ENCODE assay signal across 16 cellular contexts in genomic region chr20:47865912-47866311, GRCh38.
DNase-seq lines count a peak whose midpoint lies in the region; ATAC-seq and TF ChIP-seq lines count a peak whose summit lies in the region.
"Had no signal": no experiment of that assay in that cellular context is flagged by ENCODE, and none has a peak within 500 bp of the region (broad histone marks: within the 10 kb centered on the region; RNA-seq: fewer than 3 reads in every experiment).

No MANE protein-coding gene starts in this region.

- no peak overlapping the region for H3K27ac ChIP-seq in SK-N-SH (ENCODE audit: low read depth in 2 of 2, low read length in 1 of 2)
- H3K27ac ChIP-seq: GM23248 had no signal

- POLR2A ChIA-PET in SK-N-SH (lab: Yijun Ruan, JAX): no interaction called here

- no peak for TF ChIP-seq RAD21 in SK-N-SH (IDR thresholded peaks at IDR 0.05; ENCODE audit: low read length)

- no peak overlapping the region for H3K4me2 ChIP-seq in SK-N-SH

- H3F3A ChIP-seq in SK-N-SH (replicated peaks; ENCODE audit: insufficient read depth): no peaks in the 10 kb centered on the region

- no peaks in the 10 kb centered on the region for H4K20me1 ChIP-seq in SK-N-SH (ENCODE audit: insufficient read depth)

- H2AFZ ChIP-seq in SK-N-SH (ENCODE audit: low read depth): no peak overlapping the region
- H2AFZ ChIP-seq: GM23248 had no signal

- TF ChIP-seq CTCF in SK-N-SH (IDR thresholded peaks at IDR 0.05): no peak

- WGBS in SK-N-SH (ENCODE audit: low lambda C conversion rate): 39% methylated on average over 9 of the region's 9 CpGs

- no peaks in the 10 kb centered on the region for H3K9me3 ChIP-seq in SK-N-SH

- peak; percentile 16 for ATAC-seq in left lobe of liver
- no peak for ATAC-seq in sciatic nerve
- ATAC-seq: HCT116 had no signal

- DNase-seq in NCI-H82 (lab: John Stamatoyannopoulos, UW) (peak; percentile 20), NCI-H82 treated with DMSO at 0.1 percent for 48 hours (lab: John Stamatoyannopoulos, UW; ENCODE audit: unreplicated experiment) (no peak), SK-N-SH (peak; percentile 60), left lobe of liver (ENCODE audit: low spot score) (no peak), NCI-H1436 (lab: John Stamatoyannopoulos, UW) (no peak), NCI-H748 (lab: John Stamatoyannopoulos, UW; ENCODE audit: unreplicated experiment) (no peak), sciatic nerve (ENCODE audit: low spot score) (no peak)
- DNase-seq: 8988T; C1 segment of cervical spinal cord; Calu3; CD4-positive, alpha-beta T cell; DMS153; DMS79 treated with DMSO at 0.1 percent for 48 hours; EL; GM23248 had no signal

- H3K4me3 ChIP-seq in SK-N-SH (ENCODE audit: low read depth in 2 of 2, low read length in 1 of 2): no peak overlapping the region
- H3K4me3 ChIP-seq: GM23248 had no signal

- no peak for TF ChIP-seq EP300 in SK-N-SH (IDR thresholded peaks at IDR 0.05; ENCODE audit: borderline replicate concordance in 1 of 2, low read depth in 1 of 2, low read length in 1 of 2)

- no peaks in the 10 kb centered on the region for H3K9me2 ChIP-seq in SK-N-SH

- peaks cover 0 to 6% of the 10 kb centered on the region in 2 experiments; a peak in 1 of 4 replicates for H3K4me1 ChIP-seq in SK-N-SH (ENCODE audit: control insufficient read depth in 1 of 2, insufficient read depth in 2 of 2, low read depth in 1 of 2, low read length in 1 of 2)

- H3K9ac ChIP-seq in SK-N-SH: no peak overlapping the region
- H3K9ac ChIP-seq: GM23248 had no signal

- no peaks in the 10 kb centered on the region for H3K79me2 ChIP-seq in SK-N-SH (ENCODE audit: insufficient read depth)

- intact Hi-C loops in sciatic nerve (cut with DNase I): no loop called here

- CTCF ChIA-PET in SK-N-SH (lab: Yijun Ruan, JAX): interaction anchor here (0.8 to 1.4 kb wide), 3 partner anchors 9 to 79 kb away, joined by 3 read pairs; no protein-coding TSS in a partner anchor

- peaks cover 7% of the 10 kb centered on the region; the same call in 1 of the 2 replicates for H3K27me3 ChIP-seq in SK-N-SH (ENCODE audit: insufficient read depth)

- no peaks in the 10 kb centered on the region for H3K36me3 ChIP-seq in SK-N-SH (replicated peaks in 1 of 2; ENCODE audit: control insufficient read depth in 1 of 2, insufficient read depth in 2 of 2, low read length in 1 of 2)

TF ChIP-seq in SK-N-SH, 30 proteins besides CTCF, POLR2A, EP300 and RAD21:
- TF ChIP-seq RXRA (IDR thresholded peaks at IDR 0.05; ENCODE audit: borderline replicate concordance, low read depth) (no peak), POLR2AphosphoS5 (IDR thresholded peaks at IDR 0.05; ENCODE audit: low read depth, low read length) (no peak), PBX3 (IDR thresholded peaks at IDR 0.05) (no peak)

Comparison
In these comparisons a context has a peak if more than half of its experiments do, and no peak if none do; other contexts are left out.
1. DNase-seq: peak in NCI-H82 (single experiment) and SK-N-SH (single experiment); none in NCI-H82 treated with DMSO at 0.1 percent for 48 hours (single experiment), left lobe of liver (single experiment), NCI-H1436 (single experiment), NCI-H748 (single experiment) and sciatic nerve (single experiment).